In the genomic region with DNA sequence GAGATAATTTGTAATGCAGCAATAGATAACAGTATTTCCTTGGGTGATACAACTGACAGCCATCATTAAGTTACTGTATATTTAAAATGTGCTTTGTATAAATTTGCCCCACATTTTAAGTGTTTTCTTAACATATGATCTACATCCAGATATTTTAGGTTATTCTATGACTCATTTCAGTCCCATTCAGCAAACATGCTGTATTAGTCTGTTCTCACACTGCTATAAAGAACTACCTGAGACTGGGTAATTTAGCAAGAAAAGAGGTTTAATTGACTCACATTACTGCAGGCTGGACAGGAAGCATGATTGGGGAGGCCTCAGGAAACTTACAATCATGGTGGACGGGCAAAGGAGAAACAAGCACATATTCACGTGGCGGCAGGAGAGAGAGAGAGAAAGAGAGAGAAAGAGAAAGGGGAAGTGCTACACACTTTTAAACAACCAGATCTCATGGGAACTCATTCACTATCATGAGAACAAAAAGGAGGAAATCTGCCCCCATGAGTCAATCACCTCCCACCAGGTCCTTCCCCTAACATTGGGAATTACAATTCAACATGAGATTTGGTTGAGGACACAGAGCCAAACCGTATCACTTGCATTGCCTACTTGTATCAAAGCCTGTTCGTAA, we compare ENCODE assay signal across 14 cellular contexts.
"Had no signal": no experiment of that assay in that cellular context is flagged by ENCODE, and none has a peak within 500 bp of the region (broad histone marks: within the 10 kb centered on the region; RNA-seq: fewer than 3 reads in every experiment).

No MANE protein-coding gene starts in this region.

- DNase-seq: activated CD4-positive, alpha-beta memory T cell treated with anti-CD3 and anti-CD28 coated beads for 36 hours; activated CD8-positive, alpha-beta memory T cell treated with anti-CD3 and anti-CD28 coated beads, Interleukin-2, amount 50 U/mL, for 4 hours; activated naive CD4-positive, alpha-beta T cell; hypothalamus; immature natural killer cell; naive thymus-derived CD4-positive, alpha-beta T cell; posterior cingulate gyrus; tibial artery; uterus had no signal

- ATAC-seq: esophagus mucosa; naive thymus-derived CD4-positive, alpha-beta T cell had no signal

- H3K9me3 Mint-ChIP-seq: activated CD4-positive, alpha-beta memory T cell treated with anti-CD3 and anti-CD28 coated beads for 36 hours; activated T-helper 1 cell treated with anti-CD3 and anti-CD28 coated beads, Interleukin-12 subunit alpha, Interleukin-12 subunit beta, Interleukin-2, Interleukin-4 antibody, amounts not matched to agents 30 ng/mL and 10 ng/mL and 1 ng/mL, durations not matched to agents 14 hours and 24 hours and 36 hours; immature natural killer cell had no signal

- H3K36me3 ChIP-seq: right atrium auricular region, tibial artery, uterus had no signal

- H3K9me3 ChIP-seq: right atrium auricular region, tibial artery, uterus had no signal

- H3K27me3 Mint-ChIP-seq: activated CD4-positive, alpha-beta memory T cell treated with anti-CD3 and anti-CD28 coated beads for 36 hours had no signal

- H3K4me1 Mint-ChIP-seq: naive thymus-derived CD4-positive, alpha-beta T cell had no signal

- H3K27ac ChIP-seq: right atrium auricular region, skin epidermis, tibial artery, uterus had no signal

- H3K27me3 ChIP-seq: right atrium auricular region, tibial artery, uterus had no signal

- H3K27ac Mint-ChIP-seq: activated CD4-positive, alpha-beta memory T cell treated with anti-CD3 and anti-CD28 coated beads for 36 hours; activated T-helper 1 cell treated with anti-CD3 and anti-CD28 coated beads, Interleukin-12 subunit alpha, Interleukin-12 subunit beta, Interleukin-2, Interleukin-4 antibody, amounts not matched to agents 30 ng/mL and 10 ng/mL and 1 ng/mL, durations not matched to agents 14 hours and 24 hours and 36 hours; immature natural killer cell; naive thymus-derived CD4-positive, alpha-beta T cell had no signal

- H3K36me3 Mint-ChIP-seq: activated CD4-positive, alpha-beta memory T cell treated with anti-CD3 and anti-CD28 coated beads for 36 hours; immature natural killer cell; naive thymus-derived CD4-positive, alpha-beta T cell had no signal

- H3K4me3 ChIP-seq: lung, right atrium auricular region, skin epidermis, tibial artery, uterus had no signal

- H3K4me3 Mint-ChIP-seq: activated CD4-positive, alpha-beta memory T cell treated with anti-CD3 and anti-CD28 coated beads for 36 hours; activated T-helper 1 cell treated with anti-CD3 and anti-CD28 coated beads, Interleukin-12 subunit alpha, Interleukin-12 subunit beta, Interleukin-2, Interleukin-4 antibody, amounts not matched to agents 30 ng/mL and 10 ng/mL and 1 ng/mL, durations not matched to agents 14 hours and 24 hours and 36 hours; immature natural killer cell; naive thymus-derived CD4-positive, alpha-beta T cell had no signal

- H3K4me1 ChIP-seq: right atrium auricular region, uterus had no signal
